8 cellular contexts compared by ENCODE assay signal in the genomic region with DNA sequence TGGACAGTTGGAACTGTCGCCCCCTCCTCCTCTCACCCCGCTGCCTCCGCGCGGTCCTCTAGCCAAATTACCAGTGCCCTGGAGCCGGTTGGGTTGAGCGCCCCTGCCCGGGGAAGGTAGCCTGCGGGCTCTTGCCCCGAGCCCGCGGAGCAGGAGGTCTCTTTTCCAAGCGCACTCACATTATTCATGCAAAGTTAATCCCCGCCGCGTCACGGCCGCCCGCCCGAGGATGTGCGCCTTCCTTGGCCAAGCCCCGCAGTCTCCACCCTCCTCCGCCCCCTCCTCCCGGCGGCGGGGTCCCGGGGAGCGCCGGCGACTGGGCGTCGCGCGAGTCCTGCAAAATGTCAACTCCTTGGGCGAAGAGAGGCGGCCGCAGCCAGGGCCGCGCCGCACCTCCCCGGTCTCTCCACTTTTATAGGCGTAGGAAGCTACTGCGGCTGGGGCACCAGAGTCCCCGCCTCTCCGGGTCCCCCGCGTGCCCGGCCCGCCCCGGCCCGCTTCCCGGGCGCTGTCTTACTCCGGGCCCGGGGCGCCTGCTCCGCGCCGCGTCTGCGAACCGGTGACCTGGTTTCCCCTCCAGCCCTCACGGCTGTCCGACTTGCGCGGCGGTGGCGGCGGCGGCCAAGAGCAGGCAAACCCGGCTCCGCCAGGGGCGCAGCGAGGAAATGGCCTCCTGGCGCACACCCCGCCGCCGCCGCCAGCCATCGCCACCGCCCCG. TPM values are rescaled to one million over a fixed set of nuclear protein-coding genes. Genes with fewer than 3 reads are reported as not detected.
DNase-seq lines count a peak whose midpoint lies in the region; ATAC-seq and TF ChIP-seq lines count a peak whose summit lies in the region.

A gene (minus strand): TSS at position 235 of the 718 bp plus-strand sequence.

- DNase-seq in NCI-H748 (lab: John Stamatoyannopoulos, UW; ENCODE audit: unreplicated experiment) (peak; percentile 64), NCI-H748 treated with DMSO at 0.1 percent for 48 hours (lab: John Stamatoyannopoulos, UW) (no peak), glutamatergic neuron (peak; percentile 82)
- peak; percentile 28 to 31 for DNase-seq in activated T-cell treated with anti-CD3 and anti-CD28 coated beads, Interleukin-2, amount 50 U/mL, for 48 hours
- no peak for DNase-seq in activated CD4-positive, CD25-positive, alpha-beta regulatory T cell treated with anti-CD3 and anti-CD28 coated beads, Interleukin-2, amount 50 U/mL, for 72 hours
- DNase-seq in stimulated activated CD4-positive, alpha-beta T cell treated with anti-CD3 and anti-CD28 coated beads, Interleukin-4, amount 100 ng/mL, for 4 hours: no peak

- peak within 1 kb of the TSS; percentile 90 for H3K4me3 Mint-ChIP-seq in glutamatergic neuron (ENCODE audit: unreplicated experiment)

- TF ChIP-seq CTCF in glutamatergic neuron (IDR thresholded peaks at IDR 0.05; ENCODE audit: partially characterized antibody, unreplicated experiment): no peak
- peak; percentile 62 for TF ChIP-seq CTCF in neural cell (IDR thresholded peaks at IDR 0.05; ENCODE audit: poor library complexity, severe bottlenecking)

- no peak for TF ChIP-seq EP300 in neural cell (conservative IDR thresholded peaks at IDR 0.05; ENCODE audit: poor library complexity, severe bottlenecking)

- no peaks in the 10 kb centered on the region for H4K20me1 ChIP-seq in neural cell (ENCODE audit: insufficient read depth)

- H3K79me2 ChIP-seq in neural cell (replicated peaks; ENCODE audit: insufficient read depth, low read length): no peaks in the 10 kb centered on the region

- H2AFZ ChIP-seq in neural cell (ENCODE audit: low read depth, low read length): peak within 1 kb of the TSS; percentile 43

- no peaks in the 10 kb centered on the region for H3K9me3 Mint-ChIP-seq in glutamatergic neuron (ENCODE audit: unreplicated experiment)

- H3K4me1 Mint-ChIP-seq in glutamatergic neuron (ENCODE audit: low read depth, unreplicated experiment): peaks cover 2% of the 10 kb centered on the region

- no peak within 1 kb of the TSS for H3K27ac ChIP-seq in neural cell (ENCODE audit: low read length)

- H3K27ac Mint-ChIP-seq in glutamatergic neuron (ENCODE audit: unreplicated experiment): no peak within 1 kb of the TSS

- peak within 1 kb of the TSS; percentile 80 for H3K4me3 ChIP-seq in neural cell (ENCODE audit: low read length)

- no peaks in the 10 kb centered on the region for H3F3A ChIP-seq in neural cell (ENCODE audit: insufficient read depth, low read length, poor library complexity, severe bottlenecking)

- peak within 1 kb of the TSS; percentile 44 for H3K9ac ChIP-seq in neural cell (ENCODE audit: low read length)

- H3K36me3 ChIP-seq in neural cell (ENCODE audit: insufficient read depth, low read length): no peaks in the 10 kb centered on the region

- peaks cover 7% of the 10 kb centered on the region for H3K27me3 Mint-ChIP-seq in glutamatergic neuron (ENCODE audit: unreplicated experiment)

- H3K36me3 Mint-ChIP-seq in glutamatergic neuron (ENCODE audit: unreplicated experiment): no peaks in the 10 kb centered on the region

- peak within 1 kb of the TSS; percentile 81 for H3K4me2 ChIP-seq in neural cell (ENCODE audit: low read length)

- no peaks in the 10 kb centered on the region for H3K9me2 ChIP-seq in neural cell (ENCODE audit: insufficient read depth, low read length)

- ATAC-seq in HG03439 (IDR thresholded peaks at IDR 0.05; ENCODE audit: unreplicated experiment): peak; percentile 53

- TF ChIP-seq RAD21 in neural cell (conservative IDR thresholded peaks at IDR 0.05): no peak

- H3K27me3 ChIP-seq in neural cell (ENCODE audit: insufficient read depth, low read depth, low read length): peaks cover 55% of the 10 kb centered on the region

- no peaks in the 10 kb centered on the region for H3K9me3 ChIP-seq in neural cell (ENCODE audit: low read length)

TF ChIP-seq in neural cell, 6 proteins besides CTCF, POLR2A, EP300 and RAD21:
- TF ChIP-seq POLR2AphosphoS5 (IDR thresholded peaks at IDR 0.05) (no peak), MXI1 (conservative IDR thresholded peaks at IDR 0.05; ENCODE audit: poor library complexity, severe bottlenecking) (no peak), TAF1 (IDR thresholded peaks at IDR 0.05; ENCODE audit: low read depth) (no peak), SMC3 (conservative IDR thresholded peaks at IDR 0.05; ENCODE audit: poor library complexity) (no peak), EZH2 (IDR thresholded peaks at IDR 0.05; ENCODE audit: borderline replicate concordance, insufficient read depth, low read length, poor library complexity, severe bottlenecking) (no peak)
- TF ChIP-seq, protein P1, sequence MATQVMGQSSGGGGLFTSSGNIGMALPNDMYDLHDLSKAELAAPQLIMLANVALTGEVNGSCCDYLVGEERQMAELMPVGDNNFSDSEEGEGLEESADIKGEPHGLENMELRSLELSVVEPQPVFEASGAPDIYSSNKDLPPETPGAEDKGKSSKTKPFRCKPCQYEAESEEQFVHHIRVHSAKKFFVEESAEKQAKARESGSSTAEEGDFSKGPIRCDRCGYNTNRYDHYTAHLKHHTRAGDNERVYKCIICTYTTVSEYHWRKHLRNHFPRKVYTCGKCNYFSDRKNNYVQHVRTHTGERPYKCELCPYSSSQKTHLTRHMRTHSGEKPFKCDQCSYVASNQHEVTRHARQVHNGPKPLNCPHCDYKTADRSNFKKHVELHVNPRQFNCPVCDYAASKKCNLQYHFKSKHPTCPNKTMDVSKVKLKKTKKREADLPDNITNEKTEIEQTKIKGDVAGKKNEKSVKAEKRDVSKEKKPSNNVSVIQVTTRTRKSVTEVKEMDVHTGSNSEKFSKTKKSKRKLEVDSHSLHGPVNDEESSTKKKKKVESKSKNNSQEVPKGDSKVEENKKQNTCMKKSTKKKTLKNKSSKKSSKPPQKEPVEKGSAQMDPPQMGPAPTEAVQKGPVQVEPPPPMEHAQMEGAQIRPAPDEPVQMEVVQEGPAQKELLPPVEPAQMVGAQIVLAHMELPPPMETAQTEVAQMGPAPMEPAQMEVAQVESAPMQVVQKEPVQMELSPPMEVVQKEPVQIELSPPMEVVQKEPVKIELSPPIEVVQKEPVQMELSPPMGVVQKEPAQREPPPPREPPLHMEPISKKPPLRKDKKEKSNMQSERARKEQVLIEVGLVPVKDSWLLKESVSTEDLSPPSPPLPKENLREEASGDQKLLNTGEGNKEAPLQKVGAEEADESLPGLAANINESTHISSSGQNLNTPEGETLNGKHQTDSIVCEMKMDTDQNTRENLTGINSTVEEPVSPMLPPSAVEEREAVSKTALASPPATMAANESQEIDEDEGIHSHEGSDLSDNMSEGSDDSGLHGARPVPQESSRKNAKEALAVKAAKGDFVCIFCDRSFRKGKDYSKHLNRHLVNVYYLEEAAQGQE (IDR thresholded peaks at IDR 0.05; ENCODE audit: borderline replicate concordance): no peak

RNA-seq across cellular contexts. Expression of the gene that starts here (rescaled TPM):
- total RNA-seq in glutamatergic neuron (ENCODE audit: unreplicated experiment): 0.56 TPM
- polyA plus RNA-seq in neural cell: 1.7 TPM in 1 of 2 replicates, not detected in the other
- polyA minus RNA-seq in neural cell: 0.46 TPM in 1 of 2 replicates, not detected in the other

Comparison
In these comparisons a context has a peak if more than half of its experiments do, and no peak if none do; other contexts are left out.
1. DNase-seq: peak in NCI-H748 (single experiment) and activated T-cell treated with anti-CD3 and anti-CD28 coated beads, Interleukin-2, amount 50 U/mL, for 48 hours (2 of 2); none in NCI-H748 treated with DMSO at 0.1 percent for 48 hours (single experiment), activated CD4-positive, CD25-positive, alpha-beta regulatory T cell treated with anti-CD3 and anti-CD28 coated beads, Interleukin-2, amount 50 U/mL, for 72 hours (single experiment) and stimulated activated CD4-positive, alpha-beta T cell treated with anti-CD3 and anti-CD28 coated beads, Interleukin-4, amount 100 ng/mL, for 4 hours (0 of 2).
2. Peak in DNase-seq in glutamatergic neuron; RNA of the gene not detected or under 1 TPM.